Comparison of ENCODE assay signal across 1 cellular context in genomic region chr6:42726485-42727083, GRCh38.
TF ChIP-seq lines count a peak whose summit lies in the region.

No MANE protein-coding gene starts in this region.

TF ChIP-seq in H1, 55 proteins besides CTCF, POLR2A, EP300 and RAD21:
- TF ChIP-seq SP4 (IDR thresholded peaks at IDR 0.05; ENCODE audit: low read length) (0 out of 2 replicates have a peak, but pooled peaks have one; percentile 42), GABPA (IDR thresholded peaks at IDR 0.05; ENCODE audit: borderline replicate concordance, insufficient read depth, low read length) (no peak), SIN3A (conservative IDR thresholded peaks at IDR 0.05 in 1 of 2, IDR thresholded peaks at IDR 0.05 in 1 of 2; ENCODE audit: low read depth in 1 of 2, low read length in 2 of 2) (0 out of 4 replicates have a peak, but pooled peaks of 1 of the 2 experiments have one; percentile 40), CREB1 (IDR thresholded peaks at IDR 0.05) (peak; percentile 42; the same call in 1 of the 2 replicates), YY1 (IDR thresholded peaks at IDR 0.05; ENCODE audit: low read depth, low read length) (peak; percentile 72), TCF12 (IDR thresholded peaks at IDR 0.05; ENCODE audit: low read depth, low read length) (no peak), USF2 (IDR thresholded peaks at IDR 0.05; ENCODE audit: low read length) (no peak), TAF1 (IDR thresholded peaks at IDR 0.05; ENCODE audit: low read depth, low read length) (0 out of 2 replicates have a peak, but pooled peaks have one; percentile 23), RFX5 (IDR thresholded peaks at IDR 0.05; ENCODE audit: borderline replicate concordance, low read depth, low read length) (no peak)
